8 cellular contexts compared by ENCODE assay signal in genomic region chr5:172868924-172869565, GRCh38. TPM values are rescaled to one million over a fixed set of nuclear protein-coding genes. Genes with fewer than 3 reads are reported as not detected.
A peak's percentile ranks its signal among the peaks of the same experiment; 100 is the strongest.
DNase-seq lines count a peak whose midpoint lies in the region; ATAC-seq and TF ChIP-seq lines count a peak whose summit lies in the region.

No MANE protein-coding gene starts in this region.

- peak in 1 of 2 donors; percentile 10 for TF ChIP-seq POLR2A in vagina (IDR thresholded peaks at IDR 0.05)

- peak; percentile 29 to 35 for ATAC-seq in activated naive CD4-positive, alpha-beta T cell treated with anti-CD3 and anti-CD28 coated beads, Interleukin-2, amount 50 U/mL, for 72 hours

- H3K27ac Mint-ChIP-seq in activated naive CD4-positive, alpha-beta T cell treated with anti-CD3 and anti-CD28 coated beads, Interleukin-2, amount 50 U/mL, for 72 hours: no peak overlapping the region

- intact Hi-C loops in dorsolateral prefrontal cortex (cut with DNase I): loop anchor here (2.0 to 10.0 kb wide), 4 partner anchors 33 to 154 kb away; partner anchors contain the start of gene DUSP1 (in 1 of the 2)
- intact Hi-C loops in vagina (cut with DNase I): no loop called here

- H3K4me3 ChIP-seq in dorsolateral prefrontal cortex (peak overlapping the region in 29 of 59 donors; percentile 2 to 51 (median 25)), vagina (no peak overlapping the region)

- TF ChIP-seq CTCF in dorsolateral prefrontal cortex (IDR thresholded peaks at IDR 0.05 in 54 of 56, conservative IDR thresholded peaks at IDR 0.05 in 2 of 56; ENCODE audit: low read depth in 1 of 56, partially characterized antibody in 56 of 56) (peak in 24 of 56 donors; percentile 5 to 53 (median 26)), vagina (IDR thresholded peaks at IDR 0.05) (peak in 2 of 3 experiments; percentile 16 to 23), GM20000 (IDR thresholded peaks at IDR 0.05; ENCODE audit: extremely low read depth, missing control alignments) (no peak)

- no peak for DNase-seq in activated naive CD4-positive, alpha-beta T cell treated with anti-CD3 and anti-CD28 coated beads, Interleukin-2, amount 50 U/mL, for 72 hours (ENCODE audit: low spot score in 2 of 2)
- no peak for DNase-seq in activated naive CD4-positive, alpha-beta T cell treated with Interleukin-2 at 50 U/mL for 16 hours
- DNase-seq in dorsolateral prefrontal cortex (peak in 9 of 10 donors; percentile 48 to 91 (median 78)), middle frontal gyrus (ENCODE audit: extremely low spot score, low spot score) (peak; percentile 54), vagina (ENCODE audit: extremely low spot score in 2 of 2) (no peak), GM20000 (ENCODE audit: low spot score) (no peak), NCI-H1105 (lab: John Stamatoyannopoulos, UW) (no peak)
- DNase-seq in activated T-cell treated with anti-CD3 and anti-CD28 coated beads, Interleukin-2, amount 50 U/mL, for 48 hours: no peak

- H3K36me3 Mint-ChIP-seq in activated naive CD4-positive, alpha-beta T cell treated with anti-CD3 and anti-CD28 coated beads, Interleukin-2, amount 50 U/mL, for 72 hours: no peaks in the 10 kb centered on the region

- H3K9me3 Mint-ChIP-seq in activated naive CD4-positive, alpha-beta T cell treated with anti-CD3 and anti-CD28 coated beads, Interleukin-2, amount 50 U/mL, for 72 hours: no peaks in the 10 kb centered on the region

- no peaks in the 10 kb centered on the region for H3K36me3 ChIP-seq in vagina

- H3K27ac ChIP-seq in dorsolateral prefrontal cortex (peak overlapping the region in 58 of 59 donors; percentile 44 to 96 (median 90)), vagina (peak overlapping the region; percentile 97)

- no peaks in the 10 kb centered on the region for H3K9me3 ChIP-seq in vagina

- no peaks in the 10 kb centered on the region for H3K27me3 ChIP-seq in dorsolateral prefrontal cortex
- H3K27me3 ChIP-seq in vagina: no peaks in the 10 kb centered on the region

- H3K4me1 ChIP-seq in vagina: peaks cover 96% of the 10 kb centered on the region

RNA-seq across cellular contexts. Expression of gene ERGIC1, which starts 35.0 kb away (rescaled TPM):
- total RNA-seq in activated naive CD4-positive, alpha-beta T cell treated with anti-CD3 and anti-CD28 coated beads, Interleukin-2, amount 50 U/mL, for 72 hours: 10 to 100 TPM; 37.0 to 52.9 TPM
- 100 to 1,000 TPM in 4 of 120 experiments, 10 to 100 TPM in 116; 48.4 to 109 (median 68.1) TPM for total RNA-seq in dorsolateral prefrontal cortex
- total RNA-seq in vagina: 97.2 TPM

Comparison
In these comparisons a context has a peak if more than half of its experiments do, and no peak if none do; other contexts are left out.
1. DNase-seq: peak in dorsolateral prefrontal cortex (9 of 10) and middle frontal gyrus (single experiment); none in activated naive CD4-positive, alpha-beta T cell treated with anti-CD3 and anti-CD28 coated beads, Interleukin-2, amount 50 U/mL, for 72 hours (0 of 2), activated naive CD4-positive, alpha-beta T cell treated with Interleukin-2 at 50 U/mL for 16 hours (single experiment), vagina (0 of 2), GM20000 (single experiment), NCI-H1105 (single experiment) and activated T-cell treated with anti-CD3 and anti-CD28 coated beads, Interleukin-2, amount 50 U/mL, for 48 hours (0 of 2).